Comparison of ENCODE assay signal across 21 cellular contexts in genomic region chr18:49842656-49843055, GRCh38. TPM values are rescaled to one million over a fixed set of nuclear protein-coding genes. Genes with fewer than 3 reads are reported as not detected.
DNase-seq lines count a peak whose midpoint lies in the region; ATAC-seq, FAIRE-seq and TF ChIP-seq lines count a peak whose summit lies in the region.
"Had no signal": no experiment of that assay in that cellular context is flagged by ENCODE, and none has a peak within 500 bp of the region (broad histone marks: within the 10 kb centered on the region; RNA-seq: fewer than 3 reads in every experiment).

No MANE protein-coding gene starts in this region.

- FAIRE-seq in H1 (lab: Jason Lieb, UNC) = no peak
- FAIRE-seq: GM12878, GM18507 had no signal

- WGBS in H1 (ENCODE audit: extremely low coverage in 1 of 2, insufficient coverage in 1 of 2, insufficient read length in 1 of 2, insufficient replicate concordance in 2 of 2, low coverage in 1 of 2, low lambda C conversion rate in 2 of 2, missing lambda C conversion rate in 1 of 2), 2 experiments = 92% methylated on average over 4 of the region's 4 CpGs; no CpG with 5 or more reads in 1 of the 2 experiments
- WGBS in neuronal stem cell (ENCODE audit: extremely low coverage in 2 of 2, insufficient read length in 2 of 2, insufficient replicate concordance in 1 of 2), 2 donors = no CpG with 5 or more reads among the region's 4 CpGs

- DNase-seq in GM13976 (ENCODE audit: low spot score) (peak; percentile 7), H1 (ENCODE audit: low read depth in 1 of 2, low spot score in 2 of 2) (no peak), neuronal stem cell (ENCODE audit: low spot score) (no peak), vagina (ENCODE audit: extremely low spot score in 2 of 2) (peak; percentile 40 to 85), inferior parietal cortex (ENCODE audit: extremely low spot score) (no peak)
- no peak for DNase-seq in activated CD4-positive, alpha-beta T cell treated with anti-CD3 and anti-CD28 coated beads, Interleukin-2, amount 50 U/mL, for 1 hour
- DNase-seq in CD4-positive, alpha-beta T cell = no peak
- DNase-seq: 8988T; Calu3; CD8-positive, alpha-beta T cell; DMS 273 treated with DMSO at 0.1 percent for 48 hours; DMS53; DND-41; EL; H7 had no signal

- H2BK12ac ChIP-seq in H1 (ENCODE audit: low read depth, low read length) (no peak overlapping the region), neuronal stem cell (ENCODE audit: low read length) (no peak overlapping the region)

- H3K27me3 ChIP-seq in H1 (replicated peaks in 1 of 4; ENCODE audit: control insufficient read depth in 3 of 4, extremely low read depth in 1 of 4, insufficient read depth in 3 of 4, low read length in 3 of 4) (no peaks in the 10 kb centered on the region), neuronal stem cell (ENCODE audit: control insufficient read depth in 3 of 3, insufficient read depth in 3 of 3, low read depth in 1 of 3, low read length in 3 of 3) (peaks cover 0 to 14% (median 0%) of the 10 kb centered on the region in 3 experiments), vagina (no peaks in the 10 kb centered on the region)
- no peaks in the 10 kb centered on the region for H3K27me3 ChIP-seq in CD4-positive, alpha-beta T cell (ENCODE audit: control insufficient read depth, insufficient read depth, low read length)
- H3K27me3 ChIP-seq: BLaER1 had no signal

- peaks cover 0 to 14% (median 6%) of the 10 kb centered on the region in 4 experiments; a peak in 5 of 7 replicates for H3K4me1 ChIP-seq in H1 (replicated peaks in 1 of 4; ENCODE audit: control insufficient read depth in 3 of 4, insufficient read depth in 4 of 4, low read length in 3 of 4)
- H3K4me1 ChIP-seq in neuronal stem cell (ENCODE audit: control insufficient read depth in 2 of 2, insufficient read depth in 1 of 2, low read depth in 1 of 2, low read length in 2 of 2) = peaks cover 0 to 21% of the 10 kb centered on the region in 2 donors
- peaks cover 10% of the 10 kb centered on the region for H3K4me1 ChIP-seq in vagina

- in situ Hi-C loops in GM13976 (cut with MboI; ENCODE audit: low sequenced_read_pairs, unreplicated experiment) = no loop called here

- H2BK5ac ChIP-seq in H1 (ENCODE audit: low read depth, low read length) = no peak overlapping the region
- no peak overlapping the region for H2BK5ac ChIP-seq in neuronal stem cell (ENCODE audit: low read length)

- H4K91ac ChIP-seq in H1 (replicated peaks; ENCODE audit: insufficient read length, low read length) = no peak overlapping the region
- H4K91ac ChIP-seq in neuronal stem cell (ENCODE audit: low read depth, low read length, poor library complexity) = no peak overlapping the region

- no peak for TF ChIP-seq RAD21 in H1 (IDR thresholded peaks at IDR 0.05 in 1 of 2, conservative IDR thresholded peaks at IDR 0.05 in 1 of 2; ENCODE audit: low read depth in 2 of 2, low read length in 2 of 2)

- intact Hi-C loops in vagina (cut with DNase I) = no loop called here
- intact Hi-C loops in CD4-positive, alpha-beta T cell (cut with DNase I, micrococcal nuclease) = loop anchor here in 1 of 2 experiments (5.0 kb wide), 1 partner anchor 45 kb away; no protein-coding TSS in a partner anchor

- H3K36me3 Mint-ChIP-seq in CD4-positive, alpha-beta T cell (ENCODE audit: low read depth) = no peaks in the 10 kb centered on the region
- H3K36me3 Mint-ChIP-seq: CD14-positive monocyte; CD8-positive, alpha-beta T cell had no signal

- TF ChIP-seq POLR2A in H1 (IDR thresholded peaks at IDR 0.05; ENCODE audit: control extremely low read depth in 1 of 2, low read depth in 2 of 2, low read length in 2 of 2) (no peak), vagina (IDR thresholded peaks at IDR 0.05) (no peak)

- no peak overlapping the region for H3K56ac ChIP-seq in H1 (replicated peaks; ENCODE audit: insufficient read length, low read depth, low read length)

- H2BK15ac ChIP-seq in H1 (ENCODE audit: low read length) (no peak overlapping the region), neuronal stem cell (ENCODE audit: low read length) (no peak overlapping the region)

- CTCF ChIA-PET in H1 (lab: Charles Lee; ENCODE audit: partially characterized antibody) = interaction anchor here (0.6 to 14.2 kb wide), 2 partner anchors 17 to 49 kb away, joined by 3 to 157 read pairs; no protein-coding TSS in a partner anchor
- CTCF ChIA-PET in CD4-positive, alpha-beta T cell (lab: Charles Lee) = no interaction called here

- H4K5ac ChIP-seq in H1 (ENCODE audit: insufficient read length, low read depth, low read length) = no peak overlapping the region

- no peak overlapping the region for H2AK5ac ChIP-seq in H1 (ENCODE audit: low read depth, low read length)
- no peak overlapping the region for H2AK5ac ChIP-seq in neuronal stem cell (ENCODE audit: low read depth, low read length)

- no peak for ATAC-seq in CD4-positive, alpha-beta T cell (ENCODE audit: poor library complexity)
- ATAC-seq: CD8-positive, alpha-beta T cell; GM12878; GM23338; HCT116 had no signal

- no peak overlapping the region for H3K14ac ChIP-seq in H1 (ENCODE audit: insufficient read length)
- H3K14ac ChIP-seq in neuronal stem cell (ENCODE audit: low read length) = no peak overlapping the region

- no peaks in the 10 kb centered on the region for H3K9me3 ChIP-seq in H1 (ENCODE audit: insufficient read depth in 2 of 2, low read depth in 1 of 2, low read length in 1 of 2)
- H3K9me3 ChIP-seq in neuronal stem cell (replicated peaks in 1 of 2; ENCODE audit: control insufficient read depth in 2 of 2, insufficient read depth in 1 of 2, low read depth in 1 of 2, low read length in 2 of 2) = no peaks in the 10 kb centered on the region
- no peaks in the 10 kb centered on the region for H3K9me3 ChIP-seq in vagina
- no peaks in the 10 kb centered on the region for H3K9me3 ChIP-seq in CD4-positive, alpha-beta T cell (ENCODE audit: control insufficient read depth, low read length)
- H3K9me3 ChIP-seq: BLaER1 had no signal

- H2BK120ac ChIP-seq in H1 (replicated peaks; ENCODE audit: low read depth, low read length) = no peak overlapping the region
- H2BK120ac ChIP-seq in neuronal stem cell (ENCODE audit: low read depth, low read length) = no peak overlapping the region

- no peaks in the 10 kb centered on the region; the same call in 1 of the 2 replicates for H3K23me2 ChIP-seq in H1 (ENCODE audit: low read depth, low read length)

- POLR2A ChIA-PET in H1 (lab: Charles Lee; ENCODE audit: partially characterized antibody) = no interaction called here
- POLR2A ChIA-PET in CD4-positive, alpha-beta T cell (lab: Charles Lee) = no interaction called here

- no peaks in the 10 kb centered on the region for H4K20me1 ChIP-seq in H1 (replicated peaks in 1 of 2; ENCODE audit: control insufficient read depth in 1 of 2, insufficient read depth in 2 of 2, low read length in 2 of 2)
- H4K20me1 ChIP-seq: BLaER1 had no signal

- H4K8ac ChIP-seq in H1 (ENCODE audit: extremely low read depth, insufficient read depth, low read length) (no peak overlapping the region; the same call in 1 of the 2 replicates), neuronal stem cell (ENCODE audit: low read depth, low read length) (no peak overlapping the region)

- TF ChIP-seq CTCF in GM13976 (IDR thresholded peaks at IDR 0.05; ENCODE audit: borderline replicate concordance, control extremely low read depth, extremely low read depth, insufficient read depth, missing control alignments) (no peak), H1 (IDR thresholded peaks at IDR 0.05; ENCODE audit: control extremely low read depth in 1 of 3, insufficient read depth in 1 of 3, low read depth in 1 of 3, low read length in 3 of 3) (no peak), vagina (IDR thresholded peaks at IDR 0.05) (no peak)
- TF ChIP-seq CTCF in CD4-positive, alpha-beta T cell (IDR thresholded peaks at IDR 0.05) = no peak

- no peak overlapping the region for H3K9ac ChIP-seq in H1 (replicated peaks in 1 of 4; ENCODE audit: extremely low read depth in 1 of 4, low read depth in 3 of 4, low read length in 3 of 4)
- no peak overlapping the region for H3K9ac ChIP-seq in neuronal stem cell (ENCODE audit: low read depth, low read length, poor library complexity)
- H3K9ac ChIP-seq: BLaER1 had no signal

- H3K36me3 ChIP-seq in H1 (ENCODE audit: control insufficient read depth in 2 of 4, insufficient read depth in 4 of 4, low read length in 3 of 4) = no peaks in the 10 kb centered on the region; a peak in 1 of 8 replicates
- no peaks in the 10 kb centered on the region for H3K36me3 ChIP-seq in neuronal stem cell (replicated peaks in 1 of 2; ENCODE audit: control insufficient read depth in 2 of 2, insufficient read depth in 2 of 2, low read length in 2 of 2)
- no peaks in the 10 kb centered on the region for H3K36me3 ChIP-seq in vagina
- H3K36me3 ChIP-seq: BLaER1 had no signal

- no peak overlapping the region for H3K27ac ChIP-seq in H1 (ENCODE audit: low read depth, low read length)
- no peak overlapping the region for H3K27ac ChIP-seq in neuronal stem cell (replicated peaks; ENCODE audit: low read length)
- H3K27ac ChIP-seq in vagina = no peak overlapping the region
- no peak overlapping the region for H3K27ac ChIP-seq in CD4-positive, alpha-beta T cell (ENCODE audit: low read depth, low read length)
- H3K27ac ChIP-seq: BLaER1 had no signal

- H2AFZ ChIP-seq in H1 (ENCODE audit: low read length) = no peak overlapping the region
- H2AFZ ChIP-seq in neuronal stem cell (ENCODE audit: low read length) = no peak overlapping the region
- H2AFZ ChIP-seq: GM23338 had no signal

- H3K27ac Mint-ChIP-seq in CD4-positive, alpha-beta T cell = no peak overlapping the region
- H3K27ac Mint-ChIP-seq: CD14-positive monocyte; CD8-positive, alpha-beta T cell; GM23338 had no signal

- H3K4me2 ChIP-seq in H1 (ENCODE audit: insufficient read depth in 1 of 2, low read depth in 2 of 2, low read length in 2 of 2) = no peak overlapping the region
- no peak overlapping the region for H3K4me2 ChIP-seq in neuronal stem cell (ENCODE audit: insufficient read depth, low read length, poor library complexity, severe bottlenecking)
- H3K4me2 ChIP-seq: BLaER1, GM23338 had no signal

- no peak for TF ChIP-seq EP300 in H1 (IDR thresholded peaks at IDR 0.05; ENCODE audit: borderline replicate concordance in 1 of 2, low read depth in 2 of 2, low read length in 2 of 2)

- no peaks in the 10 kb centered on the region for H3K9me3 Mint-ChIP-seq in CD4-positive, alpha-beta T cell
- H3K9me3 Mint-ChIP-seq: CD8-positive, alpha-beta T cell; GM23338 had no signal

- no peak overlapping the region for H3K4me3 Mint-ChIP-seq in CD4-positive, alpha-beta T cell
- H3K4me3 Mint-ChIP-seq: CD14-positive monocyte; CD8-positive, alpha-beta T cell; GM23338 had no signal

- H3K4me3 ChIP-seq in H1 (ENCODE audit: extremely low read depth in 1 of 4, insufficient read depth in 2 of 4, low read depth in 3 of 4, low read length in 4 of 4) (no peak overlapping the region), neuronal stem cell (ENCODE audit: low read length in 2 of 2) (no peak overlapping the region), vagina (no peak overlapping the region)
- H3K4me3 ChIP-seq: BLaER1, GM12878, GM23338 had no signal

- no peaks in the 10 kb centered on the region for H3K4me1 Mint-ChIP-seq in CD4-positive, alpha-beta T cell (ENCODE audit: low read depth)
- H3K4me1 Mint-ChIP-seq: CD14-positive monocyte had no signal

- H3K79me1 ChIP-seq in H1 (ENCODE audit: low read depth, low read length) = no peaks in the 10 kb centered on the region
- H3K79me1 ChIP-seq in neuronal stem cell (ENCODE audit: low read depth, low read length) = no peaks in the 10 kb centered on the region

- H3K4ac ChIP-seq in H1 (replicated peaks; ENCODE audit: insufficient read length, low read depth, low read length) (no peak overlapping the region), neuronal stem cell (ENCODE audit: low read length) (no peak overlapping the region)

- peaks cover 7% of the 10 kb centered on the region for H3K27me3 Mint-ChIP-seq in CD4-positive, alpha-beta T cell

- H3K79me2 ChIP-seq in H1 (ENCODE audit: control insufficient read depth in 1 of 2, insufficient read depth in 2 of 2, low read length in 2 of 2) = no peaks in the 10 kb centered on the region

- H3K23ac ChIP-seq in H1 (ENCODE audit: insufficient read length) (no peak overlapping the region), neuronal stem cell (ENCODE audit: low read depth, low read length, poor library complexity) (peak overlapping the region; percentile 35)

- no peak overlapping the region for H2BK20ac ChIP-seq in H1 (ENCODE audit: low read length)

- H3K18ac ChIP-seq in H1 (ENCODE audit: extremely low read depth, low read length) = peak overlapping the region; percentile 20; the same call in 1 of the 2 replicates
- H3K18ac ChIP-seq in neuronal stem cell (ENCODE audit: low read length) = peak overlapping the region; percentile 24

RNA-seq across cellular contexts. Expression of gene ACAA2, which starts 29.3 kb away (rescaled TPM):
- 151 and 152 TPM in 2 replicates for total RNA-seq in H1 (2021; fragmentation: NEBNext Ultra II Directional; extraction: Animal tissue kit (Norgen Biotek cat#: 25700))
- polyA plus RNA-seq in H1 (2011; rRNA removed) = 42.1 and 63.4 TPM in 2 replicates
- polyA plus RNA-seq in H1 (2011; cell fraction: cytosol; rRNA removed) = 78.5 TPM
- 29.4 TPM for polyA plus RNA-seq in H1 (2011; cell fraction: nucleus; rRNA removed)
- polyA plus RNA-seq in H1 (2012, experiment 1 of 2) = 154 to 191 TPM (median 158 TPM) in 4 replicates
- 29.5 TPM for polyA plus RNA-seq in H1 (2012, experiment 2 of 2)
- polyA plus RNA-seq in H1 (2013, experiment 1 of 2) = 71.3 TPM
- polyA plus RNA-seq in H1 (2013, experiment 2 of 2) = 71.4 TPM
- 66.7 and 74.4 TPM in 2 replicates for polyA minus RNA-seq in H1 (2011; rRNA and poly(A)+ RNA removed)
- 32.4 TPM for polyA minus RNA-seq in H1 (2011; cell fraction: cytosol; rRNA and poly(A)+ RNA removed)
- polyA minus RNA-seq in H1 (2011; cell fraction: nucleus; rRNA and poly(A)+ RNA removed) = 27.7 TPM
- 32.3 TPM for polyA plus RNA-seq in neuronal stem cell (2013, experiment 1 of 2)
- 32.1 TPM for polyA plus RNA-seq in neuronal stem cell (2013, experiment 2 of 2)
- total RNA-seq in vagina = 50.6 TPM
- 1 to 10 TPM; 5.7 to 6.2 TPM for total RNA-seq in CD4-positive, alpha-beta T cell

Comparison
In these comparisons a context has a peak if more than half of its experiments do, and no peak if none do; other contexts are left out.
1. DNase-seq: peak in GM13976 (single experiment) and vagina (2 of 2); none in H1 (0 of 2), neuronal stem cell (single experiment), activated CD4-positive, alpha-beta T cell treated with anti-CD3 and anti-CD28 coated beads, Interleukin-2, amount 50 U/mL, for 1 hour (single experiment), CD4-positive, alpha-beta T cell (0 of 10) and inferior parietal cortex (single experiment).